Comparison of ENCODE assay signal across 1 cellular context in the genomic region with DNA sequence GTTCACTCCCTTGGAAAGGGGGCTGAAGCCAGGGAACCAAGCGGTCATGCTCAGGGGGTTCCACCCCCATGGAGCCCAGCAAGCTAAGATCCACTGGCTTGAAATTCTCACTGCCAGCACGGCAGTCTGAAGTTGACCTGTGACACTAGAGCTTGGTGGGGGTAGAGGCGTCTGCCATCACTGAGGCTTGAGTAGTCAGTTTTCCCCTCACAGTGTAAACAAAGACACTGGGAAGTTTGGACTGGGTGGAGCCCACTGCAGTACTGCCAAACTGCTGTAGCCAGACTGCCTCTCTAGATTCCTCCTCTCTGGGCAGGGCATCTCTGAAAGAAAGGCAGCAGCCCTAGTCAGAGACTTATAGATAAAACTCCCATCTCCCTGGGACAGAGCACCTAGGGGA.
TF ChIP-seq lines count a peak whose summit lies in the region.
"Not testable (repeated sequence)": the region's sequence is repeated elsewhere in the genome, so short reads cannot be mapped to it uniquely, and the experiment has no call there.

No MANE protein-coding gene starts in this region.

TF ChIP-seq in HepG2, 621 proteins besides CTCF, POLR2A, EP300 and RAD21:
- TF ChIP-seq, protein P1, sequence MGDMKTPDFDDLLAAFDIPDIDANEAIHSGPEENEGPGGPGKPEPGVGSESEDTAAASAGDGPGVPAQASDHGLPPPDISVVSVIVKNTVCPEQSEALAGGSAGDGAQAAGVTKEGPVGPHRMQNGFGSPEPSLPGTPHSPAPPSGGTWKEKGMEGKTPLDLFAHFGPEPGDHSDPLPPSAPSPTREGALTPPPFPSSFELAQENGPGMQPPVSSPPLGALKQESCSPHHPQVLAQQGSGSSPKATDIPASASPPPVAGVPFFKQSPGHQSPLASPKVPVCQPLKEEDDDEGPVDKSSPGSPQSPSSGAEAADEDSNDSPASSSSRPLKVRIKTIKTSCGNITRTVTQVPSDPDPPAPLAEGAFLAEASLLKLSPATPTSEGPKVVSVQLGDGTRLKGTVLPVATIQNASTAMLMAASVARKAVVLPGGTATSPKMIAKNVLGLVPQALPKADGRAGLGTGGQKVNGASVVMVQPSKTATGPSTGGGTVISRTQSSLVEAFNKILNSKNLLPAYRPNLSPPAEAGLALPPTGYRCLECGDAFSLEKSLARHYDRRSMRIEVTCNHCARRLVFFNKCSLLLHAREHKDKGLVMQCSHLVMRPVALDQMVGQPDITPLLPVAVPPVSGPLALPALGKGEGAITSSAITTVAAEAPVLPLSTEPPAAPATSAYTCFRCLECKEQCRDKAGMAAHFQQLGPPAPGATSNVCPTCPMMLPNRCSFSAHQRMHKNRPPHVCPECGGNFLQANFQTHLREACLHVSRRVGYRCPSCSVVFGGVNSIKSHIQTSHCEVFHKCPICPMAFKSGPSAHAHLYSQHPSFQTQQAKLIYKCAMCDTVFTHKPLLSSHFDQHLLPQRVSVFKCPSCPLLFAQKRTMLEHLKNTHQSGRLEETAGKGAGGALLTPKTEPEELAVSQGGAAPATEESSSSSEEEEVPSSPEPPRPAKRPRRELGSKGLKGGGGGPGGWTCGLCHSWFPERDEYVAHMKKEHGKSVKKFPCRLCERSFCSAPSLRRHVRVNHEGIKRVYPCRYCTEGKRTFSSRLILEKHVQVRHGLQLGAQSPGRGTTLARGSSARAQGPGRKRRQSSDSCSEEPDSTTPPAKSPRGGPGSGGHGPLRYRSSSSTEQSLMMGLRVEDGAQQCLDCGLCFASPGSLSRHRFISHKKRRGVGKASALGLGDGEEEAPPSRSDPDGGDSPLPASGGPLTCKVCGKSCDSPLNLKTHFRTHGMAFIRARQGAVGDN (CRISPR knock-in tag; IDR thresholded peaks at IDR 0.05) = peak; percentile 44; the same call in 1 of the 2 replicates
- TF ChIP-seq RARA (CRISPR knock-in tag; IDR thresholded peaks at IDR 0.05) (0 out of 2 replicates have a peak, but pooled peaks have one; percentile 11), FOXP1 (CRISPR knock-in tag; IDR thresholded peaks at IDR 0.05) (0 out of 2 replicates have a peak, but pooled peaks have one; percentile 26), ZKSCAN8 (CRISPR knock-in tag; IDR thresholded peaks at IDR 0.05; ENCODE audit: borderline replicate concordance) (0 out of 2 replicates have a peak, but pooled peaks have one; percentile 36), ZNF292 (CRISPR knock-in tag; IDR thresholded peaks at IDR 0.05; ENCODE audit: borderline replicate concordance, low read depth) (peak; percentile 27; the same call in 1 of the 2 replicates), NR2F1 (CRISPR knock-in tag; IDR thresholded peaks at IDR 0.05) (peak; percentile 23; a peak in 2 of 4 replicates), FOSL2 (CRISPR knock-in tag; IDR thresholded peaks at IDR 0.05) (peak; percentile 49; the same call in 1 of the 2 replicates), NCOA2 (CRISPR knock-in tag; IDR thresholded peaks at IDR 0.05) (0 out of 2 replicates have a peak, but pooled peaks have one; percentile 17), HDAC2 (CRISPR knock-in tag; IDR thresholded peaks at IDR 0.05) (peak; percentile 19; the same call in 1 of the 2 replicates), ERF (CRISPR knock-in tag; IDR thresholded peaks at IDR 0.05) (peak; percentile 23; the same call in 1 of the 2 replicates), GATAD2A (CRISPR knock-in tag; IDR thresholded peaks at IDR 0.05) (peak; percentile 47), NR2F6 (CRISPR knock-in tag; IDR thresholded peaks at IDR 0.05) (peak; percentile 64; the same call in 1 of the 2 replicates), FOXA3 (CRISPR knock-in tag; IDR thresholded peaks at IDR 0.05) (peak; percentile 78), FOXA1 (CRISPR knock-in tag; IDR thresholded peaks at IDR 0.05) (peak; percentile 85), ZNF788 (CRISPR knock-in tag; IDR thresholded peaks at IDR 0.05; ENCODE audit: borderline replicate concordance) (peak; percentile 55; the same call in 1 of the 2 replicates), RXRB (CRISPR knock-in tag; IDR thresholded peaks at IDR 0.05; ENCODE audit: borderline replicate concordance) (peak; percentile 34; the same call in 1 of the 2 replicates), FOXK1 (CRISPR knock-in tag; IDR thresholded peaks at IDR 0.05; ENCODE audit: borderline replicate concordance, low read depth) (peak; percentile 35; the same call in 1 of the 2 replicates), BCL6 (CRISPR knock-in tag; IDR thresholded peaks at IDR 0.05) (peak; percentile 52; the same call in 1 of the 2 replicates), TBX2 (CRISPR knock-in tag; IDR thresholded peaks at IDR 0.05; ENCODE audit: borderline replicate concordance) (peak; percentile 68; the same call in 1 of the 2 replicates), ZMYM4 (CRISPR knock-in tag; IDR thresholded peaks at IDR 0.05) (peak; percentile 33; the same call in 1 of the 2 replicates), SOX6 (CRISPR knock-in tag; IDR thresholded peaks at IDR 0.05) (0 out of 2 replicates have a peak, but pooled peaks have one; percentile 15), ISL2 (CRISPR knock-in tag; IDR thresholded peaks at IDR 0.05) (peak; percentile 39; the same call in 1 of the 2 replicates)
- not testable (repeated sequence) for TF ChIP-seq FOXP1, NR2F6, FOXA1, SOX6 (IDR thresholded peaks at IDR 0.05)
- TF ChIP-seq, protein P2, sequence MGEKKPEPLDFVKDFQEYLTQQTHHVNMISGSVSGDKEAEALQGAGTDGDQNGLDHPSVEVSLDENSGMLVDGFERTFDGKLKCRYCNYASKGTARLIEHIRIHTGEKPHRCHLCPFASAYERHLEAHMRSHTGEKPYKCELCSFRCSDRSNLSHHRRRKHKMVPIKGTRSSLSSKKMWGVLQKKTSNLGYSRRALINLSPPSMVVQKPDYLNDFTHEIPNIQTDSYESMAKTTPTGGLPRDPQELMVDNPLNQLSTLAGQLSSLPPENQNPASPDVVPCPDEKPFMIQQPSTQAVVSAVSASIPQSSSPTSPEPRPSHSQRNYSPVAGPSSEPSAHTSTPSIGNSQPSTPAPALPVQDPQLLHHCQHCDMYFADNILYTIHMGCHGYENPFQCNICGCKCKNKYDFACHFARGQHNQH (CRISPR knock-in tag; IDR thresholded peaks at IDR 0.05) = 0 out of 2 replicates have a peak, but pooled peaks have one; percentile 17
- TF ChIP-seq, protein P3, sequence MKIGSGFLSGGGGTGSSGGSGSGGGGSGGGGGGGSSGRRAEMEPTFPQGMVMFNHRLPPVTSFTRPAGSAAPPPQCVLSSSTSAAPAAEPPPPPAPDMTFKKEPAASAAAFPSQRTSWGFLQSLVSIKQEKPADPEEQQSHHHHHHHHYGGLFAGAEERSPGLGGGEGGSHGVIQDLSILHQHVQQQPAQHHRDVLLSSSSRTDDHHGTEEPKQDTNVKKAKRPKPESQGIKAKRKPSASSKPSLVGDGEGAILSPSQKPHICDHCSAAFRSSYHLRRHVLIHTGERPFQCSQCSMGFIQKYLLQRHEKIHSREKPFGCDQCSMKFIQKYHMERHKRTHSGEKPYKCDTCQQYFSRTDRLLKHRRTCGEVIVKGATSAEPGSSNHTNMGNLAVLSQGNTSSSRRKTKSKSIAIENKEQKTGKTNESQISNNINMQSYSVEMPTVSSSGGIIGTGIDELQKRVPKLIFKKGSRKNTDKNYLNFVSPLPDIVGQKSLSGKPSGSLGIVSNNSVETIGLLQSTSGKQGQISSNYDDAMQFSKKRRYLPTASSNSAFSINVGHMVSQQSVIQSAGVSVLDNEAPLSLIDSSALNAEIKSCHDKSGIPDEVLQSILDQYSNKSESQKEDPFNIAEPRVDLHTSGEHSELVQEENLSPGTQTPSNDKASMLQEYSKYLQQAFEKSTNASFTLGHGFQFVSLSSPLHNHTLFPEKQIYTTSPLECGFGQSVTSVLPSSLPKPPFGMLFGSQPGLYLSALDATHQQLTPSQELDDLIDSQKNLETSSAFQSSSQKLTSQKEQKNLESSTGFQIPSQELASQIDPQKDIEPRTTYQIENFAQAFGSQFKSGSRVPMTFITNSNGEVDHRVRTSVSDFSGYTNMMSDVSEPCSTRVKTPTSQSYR (CRISPR knock-in tag; IDR thresholded peaks at IDR 0.05; ENCODE audit: borderline replicate concordance) = peak; percentile 26; the same call in 1 of the 2 replicates
- TF ChIP-seq, protein P4, sequence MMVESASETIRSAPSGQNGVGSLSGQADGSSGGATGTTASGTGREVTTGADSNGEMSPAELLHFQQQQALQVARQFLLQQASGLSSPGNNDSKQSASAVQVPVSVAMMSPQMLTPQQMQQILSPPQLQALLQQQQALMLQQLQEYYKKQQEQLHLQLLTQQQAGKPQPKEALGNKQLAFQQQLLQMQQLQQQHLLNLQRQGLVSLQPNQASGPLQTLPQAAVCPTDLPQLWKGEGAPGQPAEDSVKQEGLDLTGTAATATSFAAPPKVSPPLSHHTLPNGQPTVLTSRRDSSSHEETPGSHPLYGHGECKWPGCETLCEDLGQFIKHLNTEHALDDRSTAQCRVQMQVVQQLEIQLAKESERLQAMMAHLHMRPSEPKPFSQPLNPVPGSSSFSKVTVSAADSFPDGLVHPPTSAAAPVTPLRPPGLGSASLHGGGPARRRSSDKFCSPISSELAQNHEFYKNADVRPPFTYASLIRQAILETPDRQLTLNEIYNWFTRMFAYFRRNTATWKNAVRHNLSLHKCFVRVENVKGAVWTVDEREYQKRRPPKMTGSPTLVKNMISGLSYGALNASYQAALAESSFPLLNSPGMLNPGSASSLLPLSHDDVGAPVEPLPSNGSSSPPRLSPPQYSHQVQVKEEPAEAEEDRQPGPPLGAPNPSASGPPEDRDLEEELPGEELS (CRISPR knock-in tag; IDR thresholded peaks at IDR 0.05) = 0 out of 2 replicates have a peak, but pooled peaks have one; percentile 38
- TF ChIP-seq, protein P5, sequence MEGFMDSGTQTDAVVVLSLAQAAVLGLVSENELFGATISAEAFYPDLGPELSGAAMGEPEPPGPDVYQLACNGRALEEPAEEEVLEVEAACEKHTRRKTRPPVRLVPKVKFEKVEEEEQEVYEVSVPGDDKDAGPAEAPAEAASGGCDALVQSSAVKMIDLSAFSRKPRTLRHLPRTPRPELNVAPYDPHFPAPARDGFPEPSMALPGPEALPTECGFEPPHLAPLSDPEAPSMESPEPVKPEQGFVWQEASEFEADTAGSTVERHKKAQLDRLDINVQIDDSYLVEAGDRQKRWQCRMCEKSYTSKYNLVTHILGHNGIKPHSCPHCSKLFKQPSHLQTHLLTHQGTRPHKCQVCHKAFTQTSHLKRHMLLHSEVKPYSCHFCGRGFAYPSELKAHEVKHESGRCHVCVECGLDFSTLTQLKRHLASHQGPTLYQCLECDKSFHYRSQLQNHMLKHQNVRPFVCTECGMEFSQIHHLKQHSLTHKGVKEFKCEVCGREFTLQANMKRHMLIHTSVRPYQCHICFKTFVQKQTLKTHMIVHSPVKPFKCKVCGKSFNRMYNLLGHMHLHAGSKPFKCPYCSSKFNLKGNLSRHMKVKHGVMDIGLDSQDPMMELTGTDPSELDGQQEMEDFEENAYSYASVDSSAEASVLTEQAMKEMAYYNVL (CRISPR knock-in tag; IDR thresholded peaks at IDR 0.05; ENCODE audit: borderline replicate concordance) = peak; percentile 31; the same call in 1 of the 2 replicates
- TF ChIP-seq, protein P6, sequence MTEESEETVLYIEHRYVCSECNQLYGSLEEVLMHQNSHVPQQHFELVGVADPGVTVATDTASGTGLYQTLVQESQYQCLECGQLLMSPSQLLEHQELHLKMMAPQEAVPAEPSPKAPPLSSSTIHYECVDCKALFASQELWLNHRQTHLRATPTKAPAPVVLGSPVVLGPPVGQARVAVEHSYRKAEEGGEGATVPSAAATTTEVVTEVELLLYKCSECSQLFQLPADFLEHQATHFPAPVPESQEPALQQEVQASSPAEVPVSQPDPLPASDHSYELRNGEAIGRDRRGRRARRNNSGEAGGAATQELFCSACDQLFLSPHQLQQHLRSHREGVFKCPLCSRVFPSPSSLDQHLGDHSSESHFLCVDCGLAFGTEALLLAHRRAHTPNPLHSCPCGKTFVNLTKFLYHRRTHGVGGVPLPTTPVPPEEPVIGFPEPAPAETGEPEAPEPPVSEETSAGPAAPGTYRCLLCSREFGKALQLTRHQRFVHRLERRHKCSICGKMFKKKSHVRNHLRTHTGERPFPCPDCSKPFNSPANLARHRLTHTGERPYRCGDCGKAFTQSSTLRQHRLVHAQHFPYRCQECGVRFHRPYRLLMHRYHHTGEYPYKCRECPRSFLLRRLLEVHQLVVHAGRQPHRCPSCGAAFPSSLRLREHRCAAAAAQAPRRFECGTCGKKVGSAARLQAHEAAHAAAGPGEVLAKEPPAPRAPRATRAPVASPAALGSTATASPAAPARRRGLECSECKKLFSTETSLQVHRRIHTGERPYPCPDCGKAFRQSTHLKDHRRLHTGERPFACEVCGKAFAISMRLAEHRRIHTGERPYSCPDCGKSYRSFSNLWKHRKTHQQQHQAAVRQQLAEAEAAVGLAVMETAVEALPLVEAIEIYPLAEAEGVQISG (CRISPR knock-in tag; IDR thresholded peaks at IDR 0.05) = peak; percentile 48; the same call in 1 of the 2 replicates
- TF ChIP-seq, protein P7, sequence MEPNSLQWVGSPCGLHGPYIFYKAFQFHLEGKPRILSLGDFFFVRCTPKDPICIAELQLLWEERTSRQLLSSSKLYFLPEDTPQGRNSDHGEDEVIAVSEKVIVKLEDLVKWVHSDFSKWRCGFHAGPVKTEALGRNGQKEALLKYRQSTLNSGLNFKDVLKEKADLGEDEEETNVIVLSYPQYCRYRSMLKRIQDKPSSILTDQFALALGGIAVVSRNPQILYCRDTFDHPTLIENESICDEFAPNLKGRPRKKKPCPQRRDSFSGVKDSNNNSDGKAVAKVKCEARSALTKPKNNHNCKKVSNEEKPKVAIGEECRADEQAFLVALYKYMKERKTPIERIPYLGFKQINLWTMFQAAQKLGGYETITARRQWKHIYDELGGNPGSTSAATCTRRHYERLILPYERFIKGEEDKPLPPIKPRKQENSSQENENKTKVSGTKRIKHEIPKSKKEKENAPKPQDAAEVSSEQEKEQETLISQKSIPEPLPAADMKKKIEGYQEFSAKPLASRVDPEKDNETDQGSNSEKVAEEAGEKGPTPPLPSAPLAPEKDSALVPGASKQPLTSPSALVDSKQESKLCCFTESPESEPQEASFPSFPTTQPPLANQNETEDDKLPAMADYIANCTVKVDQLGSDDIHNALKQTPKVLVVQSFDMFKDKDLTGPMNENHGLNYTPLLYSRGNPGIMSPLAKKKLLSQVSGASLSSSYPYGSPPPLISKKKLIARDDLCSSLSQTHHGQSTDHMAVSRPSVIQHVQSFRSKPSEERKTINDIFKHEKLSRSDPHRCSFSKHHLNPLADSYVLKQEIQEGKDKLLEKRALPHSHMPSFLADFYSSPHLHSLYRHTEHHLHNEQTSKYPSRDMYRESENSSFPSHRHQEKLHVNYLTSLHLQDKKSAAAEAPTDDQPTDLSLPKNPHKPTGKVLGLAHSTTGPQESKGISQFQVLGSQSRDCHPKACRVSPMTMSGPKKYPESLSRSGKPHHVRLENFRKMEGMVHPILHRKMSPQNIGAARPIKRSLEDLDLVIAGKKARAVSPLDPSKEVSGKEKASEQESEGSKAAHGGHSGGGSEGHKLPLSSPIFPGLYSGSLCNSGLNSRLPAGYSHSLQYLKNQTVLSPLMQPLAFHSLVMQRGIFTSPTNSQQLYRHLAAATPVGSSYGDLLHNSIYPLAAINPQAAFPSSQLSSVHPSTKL (CRISPR knock-in tag; IDR thresholded peaks at IDR 0.05) = peak; percentile 51
